ENCODE assay signal across 17 cellular contexts in genomic region chr2:104215269-104216161, GRCh38.
"Had no signal": no experiment of that assay in that cellular context is flagged by ENCODE, and none has a peak within 500 bp of the region (broad histone marks: within the 10 kb centered on the region; RNA-seq: fewer than 3 reads in every experiment).

No MANE protein-coding gene starts in this region.

- ATAC-seq: stimulated activated memory B cell treated with anti-CD40 and anti-IgM and Interleukin-4, amounts not matched to agents 10 μg/mL and 1 μg/mL and 100 μg/mL, for 72 hours; T-helper 17 cell had no signal

- H3K36me3 Mint-ChIP-seq: activated naive CD8-positive, alpha-beta T cell; naive B cell; stimulated activated memory B cell treated with anti-CD40 and anti-IgM and Interleukin-4, amounts not matched to agents 10 μg/mL and 1 μg/mL and 100 μg/mL, for 72 hours had no signal

- H3K4me1 Mint-ChIP-seq: naive B cell; stimulated activated memory B cell treated with anti-CD40 and anti-IgM and Interleukin-4, amounts not matched to agents 10 μg/mL and 1 μg/mL and 100 μg/mL, for 72 hours; T-helper 17 cell had no signal

- H3K27ac ChIP-seq: left ventricle myocardium inferior, sigmoid colon, testis, upper lobe of left lung, VCaP had no signal

- H3K9me3 Mint-ChIP-seq: activated T-helper 1 cell treated with anti-CD3 and anti-CD28 coated beads, Interleukin-12 subunit alpha, Interleukin-12 subunit beta, Interleukin-2, Interleukin-4 antibody, amounts not matched to agents 30 ng/mL and 10 ng/mL and 1 ng/mL, durations not matched to agents 14 hours and 24 hours and 36 hours had no signal

- H3K9me3 ChIP-seq: left ventricle myocardium inferior, sigmoid colon, testis, upper lobe of left lung had no signal

- H3K4me3 Mint-ChIP-seq: activated naive CD8-positive, alpha-beta T cell; activated T-helper 1 cell treated with anti-CD3 and anti-CD28 coated beads, Interleukin-12 subunit alpha, Interleukin-12 subunit beta, Interleukin-2, Interleukin-4 antibody, amounts not matched to agents 30 ng/mL and 10 ng/mL and 1 ng/mL, durations not matched to agents 14 hours and 24 hours and 36 hours; naive B cell; stimulated activated memory B cell treated with anti-CD40 and anti-IgM and Interleukin-4, amounts not matched to agents 10 μg/mL and 1 μg/mL and 100 μg/mL, for 72 hours; T-helper 17 cell had no signal

- H3K4me3 ChIP-seq: left ventricle myocardium inferior, sigmoid colon, testis, upper lobe of left lung had no signal

- H3K36me3 ChIP-seq: left ventricle myocardium inferior, sigmoid colon, upper lobe of left lung had no signal

- H3K4me1 ChIP-seq: left ventricle myocardium inferior, sigmoid colon, testis, upper lobe of left lung had no signal

- H3K27me3 ChIP-seq: sigmoid colon, testis, upper lobe of left lung had no signal

- H3K27me3 Mint-ChIP-seq: activated naive CD8-positive, alpha-beta T cell; naive B cell; stimulated activated memory B cell treated with anti-CD40 and anti-IgM and Interleukin-4, amounts not matched to agents 10 μg/mL and 1 μg/mL and 100 μg/mL, for 72 hours; T-helper 17 cell had no signal

- H3K27ac Mint-ChIP-seq: activated naive CD8-positive, alpha-beta T cell; activated T-helper 1 cell treated with anti-CD3 and anti-CD28 coated beads, Interleukin-12 subunit alpha, Interleukin-12 subunit beta, Interleukin-2, Interleukin-4 antibody, amounts not matched to agents 30 ng/mL and 10 ng/mL and 1 ng/mL, durations not matched to agents 14 hours and 24 hours and 36 hours; naive B cell; stimulated activated memory B cell treated with anti-CD40 and anti-IgM and Interleukin-4, amounts not matched to agents 10 μg/mL and 1 μg/mL and 100 μg/mL, for 72 hours; T-helper 17 cell had no signal

- DNase-seq: activated CD4-positive, alpha-beta T cell treated with anti-CD3 and anti-CD28 coated beads, Interleukin-2, amount 50 U/mL, for 4 hours; dermis blood vessel endothelial cell; effector memory CD4-positive, alpha-beta T cell; kidney glomerular epithelial cell; left ventricle myocardium inferior; mammary epithelial cell; naive B cell; posterior cingulate gyrus; sigmoid colon; stimulated activated CD4-positive, alpha-beta T cell treated with anti-CD3 and anti-CD28 coated beads, Interleukin-4, amount 100 ng/mL, for 4 hours; T-helper 17 cell; testis; upper lobe of left lung had no signal
